Comparison of ENCODE assay signal across 8 cellular contexts in genomic region chr1:225652726-225653462, GRCh38.
A peak's percentile ranks its signal among the peaks of the same experiment; 100 is the strongest.
DNase-seq lines count a peak whose midpoint lies in the region; ATAC-seq and TF ChIP-seq lines count a peak whose summit lies in the region.

Gene ENAH (minus strand): TSS chr1:225653123. CDS start chr1:225652690, 433 bp downstream.

- TF ChIP-seq CTCF in retinal pigment epithelial cell (conservative IDR thresholded peaks at IDR 0.05; ENCODE audit: low read depth, low read length): no peak

- H3K4me3 Mint-ChIP-seq in T-helper 1 cell treated with Interleukin-12 subunit alpha and Interleukin-12 subunit beta and Interleukin-4 antibody, amounts not matched to agents 30 μg/mL and 1 μg/mL, for 36 hours: peak within 1 kb of the TSS; percentile 86

- H3K9me3 ChIP-seq in iPS-15b (ENCODE audit: control insufficient read depth, insufficient read depth, low read length): no peaks in the 10 kb centered on the region

- no peaks in the 10 kb centered on the region for H3K36me3 ChIP-seq in iPS-15b (ENCODE audit: control insufficient read depth, insufficient read depth, low read length)

- H3K27me3 Mint-ChIP-seq in T-helper 1 cell treated with Interleukin-12 subunit alpha and Interleukin-12 subunit beta and Interleukin-4 antibody, amounts not matched to agents 30 μg/mL and 1 μg/mL, for 36 hours (ENCODE audit: low read depth): peaks cover 67% of the 10 kb centered on the region

- no peaks in the 10 kb centered on the region for H3K9me3 Mint-ChIP-seq in T-helper 1 cell treated with Interleukin-12 subunit alpha and Interleukin-12 subunit beta and Interleukin-4 antibody, amounts not matched to agents 30 μg/mL and 1 μg/mL, for 36 hours

- peak within 1 kb of the TSS; percentile 97 for H3K9ac ChIP-seq in iPS-15b (ENCODE audit: low read depth, low read length)

- peaks cover 2% of the 10 kb centered on the region for H3K4me1 ChIP-seq in iPS-15b (ENCODE audit: control insufficient read depth, insufficient read depth, low read length)

- peak; percentile 54 for ATAC-seq in GM21786 (IDR thresholded peaks at IDR 0.05; ENCODE audit: unreplicated experiment)

- no peaks in the 10 kb centered on the region for H3K27me3 ChIP-seq in iPS-15b (ENCODE audit: control insufficient read depth, insufficient read depth, low read length)

- in situ Hi-C loops in T47D (cut with HindIII; ENCODE audit: low pct_unique_long_range_greater_than_20kb, low sequenced_read_pairs): no loop called here

- peaks cover 11% of the 10 kb centered on the region for H3K4me1 Mint-ChIP-seq in T-helper 1 cell treated with Interleukin-12 subunit alpha and Interleukin-12 subunit beta and Interleukin-4 antibody, amounts not matched to agents 30 μg/mL and 1 μg/mL, for 36 hours (ENCODE audit: low read depth)

- DNase-seq in CMK (ENCODE audit: low read depth) (peak; percentile 20), NCI-H1105 (lab: John Stamatoyannopoulos, UW) (peak; percentile 91), T47D (ENCODE audit: low read depth in 1 of 2, low spot score in 1 of 2) (peak; percentile 72 to 93), retinal pigment epithelial cell (ENCODE audit: low read depth) (no peak), GM19240 (ENCODE audit: insufficient read length, low spot score) (no peak)

- H3K4me3 ChIP-seq in iPS-15b (ENCODE audit: low read depth, low read length) (peak within 1 kb of the TSS; percentile 81), retinal pigment epithelial cell (ENCODE audit: low read length) (peak within 1 kb of the TSS; percentile 82)

- no peaks in the 10 kb centered on the region for H3K36me3 Mint-ChIP-seq in T-helper 1 cell treated with Interleukin-12 subunit alpha and Interleukin-12 subunit beta and Interleukin-4 antibody, amounts not matched to agents 30 μg/mL and 1 μg/mL, for 36 hours (ENCODE audit: low read depth)

- H3K27ac Mint-ChIP-seq in T-helper 1 cell treated with Interleukin-12 subunit alpha and Interleukin-12 subunit beta and Interleukin-4 antibody, amounts not matched to agents 30 μg/mL and 1 μg/mL, for 36 hours: peak within 1 kb of the TSS; percentile 34

Comparison
In these comparisons a context has a peak if more than half of its experiments do, and no peak if none do; other contexts are left out.
1. DNase-seq: peak in CMK (single experiment), NCI-H1105 (single experiment) and T47D (2 of 2); none in retinal pigment epithelial cell (single experiment) and GM19240 (single experiment).